8 cellular contexts compared by ENCODE assay signal in the genomic region with DNA sequence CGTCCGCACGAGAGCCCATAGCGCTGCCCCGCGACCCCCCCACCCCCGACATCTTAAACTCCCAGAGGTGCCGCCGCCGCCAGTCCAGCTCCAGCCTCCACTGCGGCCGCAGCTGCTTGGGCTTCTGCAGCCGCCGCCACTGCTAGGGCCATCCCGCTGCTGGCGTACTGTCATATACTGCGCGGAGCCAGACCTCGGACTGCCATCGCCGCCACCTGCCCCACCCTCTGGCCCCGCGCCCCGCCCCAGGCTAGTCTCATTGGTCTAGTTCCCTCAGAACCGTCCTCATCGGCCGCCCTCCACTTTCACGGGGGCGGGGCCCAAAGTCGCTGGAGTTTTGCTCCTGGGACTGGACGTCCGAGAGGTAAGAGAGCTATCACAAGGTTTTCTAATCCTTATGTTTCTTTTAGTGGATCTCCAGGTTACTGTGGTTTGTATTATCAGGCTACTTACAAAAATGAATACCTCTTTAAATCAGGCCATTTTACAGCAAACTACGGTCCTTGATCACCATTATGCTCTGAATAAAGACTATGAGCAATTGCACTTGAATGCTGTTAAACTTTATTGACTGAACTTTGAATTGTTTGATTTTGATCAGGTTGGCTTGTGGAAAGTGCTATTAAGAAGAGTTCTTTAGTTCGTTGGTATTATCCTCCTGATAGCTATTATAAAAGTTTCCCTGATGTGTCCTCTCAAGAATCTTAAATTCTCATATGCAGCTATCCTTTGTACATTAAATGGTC. TPM values are rescaled to one million over a fixed set of nuclear protein-coding genes. Genes with fewer than 3 reads are reported as not detected.
DNase-seq lines count a peak whose midpoint lies in the region; ATAC-seq and TF ChIP-seq lines count a peak whose summit lies in the region.

No MANE protein-coding gene starts in this region.

- H3K4me1 Mint-ChIP-seq in activated naive CD4-positive, alpha-beta T cell treated with anti-CD3 and anti-CD28 coated beads for 36 hours (ENCODE audit: low read depth): peaks cover 13% of the 10 kb centered on the region
- H3K4me1 Mint-ChIP-seq in nephron progenitor cell: peaks cover 48% of the 10 kb centered on the region

- peaks cover 39% of the 10 kb centered on the region for H3K27me3 ChIP-seq in gastroesophageal sphincter
- H3K27me3 ChIP-seq in upper lobe of left lung: peaks cover 0 to 4% (median 1%) of the 10 kb centered on the region in 4 donors

- H3K4me3 ChIP-seq in gastroesophageal sphincter (peak overlapping the region; percentile 49 to 61), upper lobe of left lung (peak overlapping the region in 3 of 4 donors; percentile 42 to 59 (median 44))

- TF ChIP-seq EP300 in gastroesophageal sphincter (IDR thresholded peaks at IDR 0.05) (no peak), upper lobe of left lung (IDR thresholded peaks at IDR 0.05) (no peak)

- intact Hi-C loops in activated naive CD4-positive, alpha-beta T cell treated with anti-CD3 and anti-CD28 coated beads for 36 hours (cut with micrococcal nuclease): no loop called here

- no peak overlapping the region for H3K27ac Mint-ChIP-seq in activated naive CD4-positive, alpha-beta T cell treated with anti-CD3 and anti-CD28 coated beads for 36 hours
- H3K27ac Mint-ChIP-seq in nephron progenitor cell: no peak overlapping the region

- peak; percentile 97 for ATAC-seq in gastroesophageal sphincter
- peak; percentile 95 to 96 for ATAC-seq in upper lobe of left lung (ENCODE audit: low FRiP score in 2 of 2)
- ATAC-seq in GM21529 (IDR thresholded peaks at IDR 0.05; ENCODE audit: unreplicated experiment): no peak

- H3K9me3 Mint-ChIP-seq in activated naive CD4-positive, alpha-beta T cell treated with anti-CD3 and anti-CD28 coated beads for 36 hours: no peaks in the 10 kb centered on the region
- H3K9me3 Mint-ChIP-seq in nephron progenitor cell: peaks cover 12% of the 10 kb centered on the region

- H3K36me3 ChIP-seq in gastroesophageal sphincter (no peaks in the 10 kb centered on the region), upper lobe of left lung (no peaks in the 10 kb centered on the region)

- DNase-seq in G401 (ENCODE audit: low spot score): peak; percentile 8
- DNase-seq in NCI-H187 treated with DMSO at 0.1 percent for 48 hours (lab: John Stamatoyannopoulos, UW): peak; percentile 20
- DNase-seq in activated naive CD4-positive, alpha-beta T cell treated with anti-CD3 and anti-CD28 coated beads for 36 hours: peak; percentile 34
- DNase-seq in nephron progenitor cell: peak; percentile 91
- DNase-seq in upper lobe of left lung: peak; percentile 95 to 98
- DNase-seq in GM19238 (ENCODE audit: insufficient read length, low spot score): no peak

- CTCF ChIA-PET in activated naive CD4-positive, alpha-beta T cell treated with anti-CD3 and anti-CD28 coated beads for 36 hours (lab: Charles Lee): interaction anchor here (1.7 kb wide), 1 partner anchor 26 kb away, joined by 5 read pairs; no protein-coding TSS in a partner anchor

- peak overlapping the region; percentile 17 for H3K4me3 Mint-ChIP-seq in activated naive CD4-positive, alpha-beta T cell treated with anti-CD3 and anti-CD28 coated beads for 36 hours
- H3K4me3 Mint-ChIP-seq in nephron progenitor cell: peak overlapping the region; percentile 72

- in situ Hi-C loops in G401 (cut with HindIII; ENCODE audit: low sequenced_read_pairs): no loop called here

- H3K36me3 Mint-ChIP-seq in activated naive CD4-positive, alpha-beta T cell treated with anti-CD3 and anti-CD28 coated beads for 36 hours (ENCODE audit: low read depth): no peaks in the 10 kb centered on the region
- H3K36me3 Mint-ChIP-seq in nephron progenitor cell (ENCODE audit: low read depth): peaks cover 7% of the 10 kb centered on the region

- H3K27me3 Mint-ChIP-seq in activated naive CD4-positive, alpha-beta T cell treated with anti-CD3 and anti-CD28 coated beads for 36 hours (ENCODE audit: low read depth): peaks cover 66% of the 10 kb centered on the region
- H3K27me3 Mint-ChIP-seq in nephron progenitor cell (ENCODE audit: low read depth, poor library complexity): peaks cover 37% of the 10 kb centered on the region

- H3K27ac ChIP-seq in gastroesophageal sphincter: peak overlapping the region in 2 of 4 donors; percentile 19 to 53
- peak overlapping the region in 1 of 4 donors; percentile 7 for H3K27ac ChIP-seq in upper lobe of left lung

- H3K4me1 ChIP-seq in gastroesophageal sphincter (peaks cover 0 to 28% (median 9%) of the 10 kb centered on the region in 3 donors), upper lobe of left lung (peaks cover 5 to 22% (median 20%) of the 10 kb centered on the region in 4 donors)

- TF ChIP-seq CTCF in gastroesophageal sphincter (IDR thresholded peaks at IDR 0.05) (peak in 1 of 4 experiments; percentile 16), nephron progenitor cell (IDR thresholded peaks at IDR 0.05) (no peak), upper lobe of left lung (IDR thresholded peaks at IDR 0.05) (no peak)

- TF ChIP-seq POLR2A in gastroesophageal sphincter (IDR thresholded peaks at IDR 0.05) (no peak), upper lobe of left lung (IDR thresholded peaks at IDR 0.05) (no peak)

- H3K9me3 ChIP-seq in gastroesophageal sphincter (no peaks in the 10 kb centered on the region), upper lobe of left lung (no peaks in the 10 kb centered on the region)

- 5% methylated on average over 9 of the region's 34 CpGs for WGBS in gastroesophageal sphincter (ENCODE audit: low coverage in 1 of 2), 2 donors
- WGBS in upper lobe of left lung, 2 donors: 11 to 35% methylated on average over 9 to 25 of the region's 34 CpGs

RNA-seq across cellular contexts. Expression of a gene that starts 2.8 kb away (rescaled TPM):
- total RNA-seq in G401 (2014; rRNA removed; shearing (Covaris generic)): not detected in 2 replicates
- total RNA-seq in activated naive CD4-positive, alpha-beta T cell treated with anti-CD3 and anti-CD28 coated beads for 36 hours: not detected
- 1 to 10 TPM in 2 of 4 donors, under 1 TPM in 2; 0.16 to 2.7 (median 0.94) TPM for total RNA-seq in gastroesophageal sphincter
- total RNA-seq in upper lobe of left lung: 1 to 10 TPM; 1.0 to 5.2 (median 4.0) TPM
